ENCODE assay signal across 23 cellular contexts in genomic region chr22:35451602-35452001, GRCh38. TPM values are rescaled to one million over a fixed set of nuclear protein-coding genes. Genes with fewer than 3 reads are reported as not detected.
DNase-seq lines count a peak whose midpoint lies in the region; TF ChIP-seq lines count a peak whose summit lies in the region.
"Had no signal": no experiment of that assay in that cellular context is flagged by ENCODE, and none has a peak within 500 bp of the region (broad histone marks: within the 10 kb centered on the region; RNA-seq: fewer than 3 reads in every experiment).

No MANE protein-coding gene starts in this region.

- H3K9me3 Mint-ChIP-seq in activated naive CD4-positive, alpha-beta T cell treated with anti-CD3 and anti-CD28 coated beads, Interleukin-2, amount 50 U/mL, for 24 hours = no peaks in the 10 kb centered on the region
- no peaks in the 10 kb centered on the region for H3K9me3 Mint-ChIP-seq in neural progenitor cell
- H3K9me3 Mint-ChIP-seq in mesothelial cell of epicardium = no peaks in the 10 kb centered on the region
- H3K9me3 Mint-ChIP-seq: HFFc6, natural killer cell had no signal

- TF ChIP-seq CTCF in neural progenitor cell (IDR thresholded peaks at IDR 0.05) = no peak
- TF ChIP-seq CTCF in mesothelial cell of epicardium (IDR thresholded peaks at IDR 0.05; ENCODE audit: unreplicated experiment) = no peak

- no peak for DNase-seq in activated naive CD4-positive, alpha-beta T cell treated with anti-CD3 and anti-CD28 coated beads, Interleukin-2, amount 50 U/mL, for 16 hours
- DNase-seq in caudate nucleus (lab: John Stamatoyannopoulos, UW) (no peak), neural progenitor cell (ENCODE audit: low spot score) (no peak), NCI-H446 (lab: John Stamatoyannopoulos, UW) (no peak), mesothelial cell of epicardium (ENCODE audit: low spot score in 2 of 2, unreplicated experiment in 2 of 2) (no peak), HAP-1 (ENCODE audit: low spot score in 2 of 2) (no peak)
- no peak for DNase-seq in stimulated activated naive CD4-positive, alpha-beta T cell treated with Interleukin-2 at 50 U/mL for 16 hours (lab: John Stamatoyannopoulos, UW)
- DNase-seq: activated CD4-positive, alpha-beta T cell treated with anti-CD3 and anti-CD28 coated beads for 1 hour; activated CD8-positive, alpha-beta T cell treated with anti-CD3 and anti-CD28 coated beads, Interleukin-2, amount 10 ng/mL, durations not matched to agents 7 days and 5 days; activated naive CD4-positive, alpha-beta T cell; amniotic stem cell; Calu3; EL; HFFc6; Kasumi-1; mesendoderm; natural killer cell; NCI-H1048; NCI-H1930; NCI-H524 had no signal

- H3K27ac Mint-ChIP-seq in activated naive CD4-positive, alpha-beta T cell treated with anti-CD3 and anti-CD28 coated beads, Interleukin-2, amount 50 U/mL, for 24 hours = peak overlapping the region; percentile 21
- H3K27ac Mint-ChIP-seq in neural progenitor cell = peak overlapping the region; percentile 87
- H3K27ac Mint-ChIP-seq in mesothelial cell of epicardium = no peak overlapping the region
- H3K27ac Mint-ChIP-seq: activated CD8-positive, alpha-beta T cell treated with anti-CD3 and anti-CD28 coated beads, Interleukin-2, amount 10 ng/mL, durations not matched to agents 7 days and 5 days; HFFc6; progenitor cell of endocrine pancreas had no signal

- H3F3A ChIP-seq in neural progenitor cell (ENCODE audit: low read depth) = peaks cover 7% of the 10 kb centered on the region

- peak overlapping the region; percentile 20 for H3K4me2 ChIP-seq in neural progenitor cell

- no peaks in the 10 kb centered on the region for H4K20me1 ChIP-seq in neural progenitor cell (ENCODE audit: low read depth)

- H3K27me3 Mint-ChIP-seq in activated naive CD4-positive, alpha-beta T cell treated with anti-CD3 and anti-CD28 coated beads, Interleukin-2, amount 50 U/mL, for 24 hours = no peaks in the 10 kb centered on the region
- peaks cover 10% of the 10 kb centered on the region for H3K27me3 Mint-ChIP-seq in neural progenitor cell (ENCODE audit: insufficient read depth, low read depth)
- H3K27me3 Mint-ChIP-seq in mesothelial cell of epicardium (ENCODE audit: low read depth) = peaks cover 10% of the 10 kb centered on the region

- H3K4me3 ChIP-seq in neural progenitor cell = no peak overlapping the region
- H3K4me3 ChIP-seq in HAP-1 = no peak overlapping the region
- H3K4me3 ChIP-seq: suprapubic skin had no signal

- H3K9me3 ChIP-seq in neural progenitor cell (ENCODE audit: low read depth) (no peaks in the 10 kb centered on the region), HAP-1 (no peaks in the 10 kb centered on the region)
- H3K9me3 ChIP-seq: suprapubic skin had no signal

- in situ Hi-C loops in HAP-1 (cut with MboI; ENCODE audit: low sequenced_read_pairs) = no loop called here

- H2AFZ ChIP-seq in neural progenitor cell (replicated peaks) = no peak overlapping the region

- H3K27me3 ChIP-seq in neural progenitor cell = no peaks in the 10 kb centered on the region
- no peaks in the 10 kb centered on the region for H3K27me3 ChIP-seq in HAP-1 (ENCODE audit: low read depth)
- H3K27me3 ChIP-seq: suprapubic skin had no signal

- H3K9ac ChIP-seq in neural progenitor cell = no peak overlapping the region

- no peak overlapping the region for H3K4me3 Mint-ChIP-seq in activated naive CD4-positive, alpha-beta T cell treated with anti-CD3 and anti-CD28 coated beads, Interleukin-2, amount 50 U/mL, for 24 hours
- no peak overlapping the region for H3K4me3 Mint-ChIP-seq in neural progenitor cell
- no peak overlapping the region for H3K4me3 Mint-ChIP-seq in mesothelial cell of epicardium
- H3K4me3 Mint-ChIP-seq: activated CD8-positive, alpha-beta T cell treated with anti-CD3 and anti-CD28 coated beads, Interleukin-2, amount 10 ng/mL, durations not matched to agents 7 days and 5 days; HFFc6; natural killer cell had no signal

- H3K36me3 ChIP-seq in neural progenitor cell (no peaks in the 10 kb centered on the region), HAP-1 (replicated peaks) (peaks cover 5% of the 10 kb centered on the region)
- H3K36me3 ChIP-seq: suprapubic skin had no signal

- peaks cover 9% of the 10 kb centered on the region for H3K4me1 ChIP-seq in neural progenitor cell
- H3K4me1 ChIP-seq in HAP-1 = no peaks in the 10 kb centered on the region
- H3K4me1 ChIP-seq: suprapubic skin had no signal

- no peaks in the 10 kb centered on the region for H3K4me1 Mint-ChIP-seq in activated naive CD4-positive, alpha-beta T cell treated with anti-CD3 and anti-CD28 coated beads, Interleukin-2, amount 50 U/mL, for 24 hours
- H3K4me1 Mint-ChIP-seq in neural progenitor cell (peaks cover 25% of the 10 kb centered on the region), mesothelial cell of epicardium (peaks cover 7% of the 10 kb centered on the region)

- peaks cover 7% of the 10 kb centered on the region for H3K36me3 Mint-ChIP-seq in activated naive CD4-positive, alpha-beta T cell treated with anti-CD3 and anti-CD28 coated beads, Interleukin-2, amount 50 U/mL, for 24 hours
- H3K36me3 Mint-ChIP-seq in neural progenitor cell (peaks cover 8% of the 10 kb centered on the region), mesothelial cell of epicardium (no peaks in the 10 kb centered on the region)
- H3K36me3 Mint-ChIP-seq: natural killer cell had no signal

- H3K27ac ChIP-seq in caudate nucleus (ENCODE audit: low read depth, low read length) = peak overlapping the region; percentile 71
- H3K27ac ChIP-seq in neural progenitor cell = no peak overlapping the region
- H3K27ac ChIP-seq: suprapubic skin had no signal

- no peaks in the 10 kb centered on the region for H3K79me2 ChIP-seq in neural progenitor cell (ENCODE audit: low read depth)

RNA-seq across cellular contexts. Expression of gene MCM5, which starts 51.7 kb away (rescaled TPM):
- total RNA-seq in neural progenitor cell (ENCODE audit: low replicate concordance) (131 and 132 TPM in 2 replicates), mesothelial cell of epicardium (50.5 to 59.7 TPM (median 52.1 TPM) in 3 replicates)
